1 cellular context compared by ENCODE assay signal in the genomic region with DNA sequence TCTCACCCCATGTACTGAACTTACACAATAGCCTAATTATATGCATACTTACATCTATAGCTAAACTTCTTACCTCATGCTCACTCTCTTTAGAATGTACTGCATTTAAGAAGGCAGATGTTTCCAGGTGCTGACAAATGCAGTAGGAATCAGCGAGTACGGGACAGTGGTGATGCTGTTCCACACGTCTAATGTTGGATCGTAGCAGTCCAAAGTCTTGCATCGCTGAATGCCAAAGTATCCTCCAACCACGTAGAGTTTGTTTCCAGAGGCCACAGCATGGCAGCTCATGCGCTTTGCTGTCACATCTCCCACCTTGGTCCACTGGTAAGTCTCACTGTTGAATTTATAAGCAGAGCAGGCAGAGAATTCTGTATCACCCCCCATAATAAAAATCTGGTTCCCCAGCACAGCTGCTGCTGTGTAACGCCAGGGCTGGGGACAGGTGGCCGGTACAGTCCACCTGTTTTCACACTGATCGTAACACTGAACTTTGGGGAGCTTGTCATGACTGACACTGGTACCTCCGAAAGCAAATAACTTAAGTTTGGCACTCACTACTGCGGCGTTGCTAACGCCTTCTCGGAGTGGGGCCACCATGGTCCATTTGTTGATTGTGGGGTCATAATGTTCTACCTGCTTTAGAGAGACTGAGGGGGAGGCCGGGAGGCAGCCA.
TF ChIP-seq lines count a peak whose summit lies in the region.

No MANE protein-coding gene starts in this region.

TF ChIP-seq in IMR-90, 13 proteins besides CTCF, POLR2A, EP300 and RAD21:
- no peak for TF ChIP-seq NFE2L2 (IDR thresholded peaks at IDR 0.05; ENCODE audit: low read depth, low read length)
- no peak for TF ChIP-seq FOS (IDR thresholded peaks at IDR 0.05; ENCODE audit: low read depth, low read length)
- TF ChIP-seq RFX5 (IDR thresholded peaks at IDR 0.05; ENCODE audit: low read depth, low read length): no peak
- TF ChIP-seq BHLHE40 (IDR thresholded peaks at IDR 0.05; ENCODE audit: low read depth, low read length): no peak
- TF ChIP-seq CEBPB (IDR thresholded peaks at IDR 0.05; ENCODE audit: low read depth, low read length): no peak
- TF ChIP-seq, protein P1, sequence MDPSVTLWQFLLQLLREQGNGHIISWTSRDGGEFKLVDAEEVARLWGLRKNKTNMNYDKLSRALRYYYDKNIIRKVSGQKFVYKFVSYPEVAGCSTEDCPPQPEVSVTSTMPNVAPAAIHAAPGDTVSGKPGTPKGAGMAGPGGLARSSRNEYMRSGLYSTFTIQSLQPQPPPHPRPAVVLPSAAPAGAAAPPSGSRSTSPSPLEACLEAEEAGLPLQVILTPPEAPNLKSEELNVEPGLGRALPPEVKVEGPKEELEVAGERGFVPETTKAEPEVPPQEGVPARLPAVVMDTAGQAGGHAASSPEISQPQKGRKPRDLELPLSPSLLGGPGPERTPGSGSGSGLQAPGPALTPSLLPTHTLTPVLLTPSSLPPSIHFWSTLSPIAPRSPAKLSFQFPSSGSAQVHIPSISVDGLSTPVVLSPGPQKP (IDR thresholded peaks at IDR 0.05; ENCODE audit: borderline replicate concordance, low read depth, low read length): no peak
- no peak for TF ChIP-seq MAFK (IDR thresholded peaks at IDR 0.05; ENCODE audit: low read depth, low read length)
- no peak for TF ChIP-seq MXI1 (IDR thresholded peaks at IDR 0.05; ENCODE audit: borderline replicate concordance, low read depth, low read length)
- no peak for TF ChIP-seq CHD1 (IDR thresholded peaks at IDR 0.05; ENCODE audit: low read depth, low read length)
- TF ChIP-seq RCOR1 (IDR thresholded peaks at IDR 0.05; ENCODE audit: insufficient replicate concordance, low read length): no peak
- TF ChIP-seq SMC3 (IDR thresholded peaks at IDR 0.05; ENCODE audit: low read depth, low read length): no peak
- TF ChIP-seq, protein P2, sequence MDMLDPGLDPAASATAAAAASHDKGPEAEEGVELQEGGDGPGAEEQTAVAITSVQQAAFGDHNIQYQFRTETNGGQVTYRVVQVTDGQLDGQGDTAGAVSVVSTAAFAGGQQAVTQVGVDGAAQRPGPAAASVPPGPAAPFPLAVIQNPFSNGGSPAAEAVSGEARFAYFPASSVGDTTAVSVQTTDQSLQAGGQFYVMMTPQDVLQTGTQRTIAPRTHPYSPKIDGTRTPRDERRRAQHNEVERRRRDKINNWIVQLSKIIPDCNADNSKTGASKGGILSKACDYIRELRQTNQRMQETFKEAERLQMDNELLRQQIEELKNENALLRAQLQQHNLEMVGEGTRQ (IDR thresholded peaks at IDR 0.05; ENCODE audit: low read depth, low read length): no peak
- TF ChIP-seq MAZ (IDR thresholded peaks at IDR 0.05; ENCODE audit: borderline replicate concordance, low read depth, low read length): no peak
